In the genomic region with DNA sequence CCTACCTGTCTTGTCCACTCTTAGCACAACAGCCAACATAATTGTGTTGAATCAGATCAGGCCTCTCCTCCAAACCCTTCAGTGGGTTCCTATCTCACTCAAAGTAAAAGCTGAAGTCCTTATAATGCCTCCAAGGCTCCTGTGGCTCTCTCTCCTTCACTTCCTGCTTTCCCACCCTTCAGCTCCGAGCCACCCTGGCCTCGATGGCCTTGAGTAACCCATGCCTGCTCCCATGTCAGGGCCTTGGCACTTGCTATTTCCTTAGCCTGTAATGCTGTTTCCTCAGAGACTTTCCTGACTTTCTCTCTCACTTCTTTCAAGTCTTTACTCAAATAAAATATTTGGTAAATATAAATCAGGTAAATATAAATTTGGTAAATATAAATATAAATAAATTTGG, we compare ENCODE assay signal across 15 cellular contexts.
"Had no signal": no experiment of that assay in that cellular context is flagged by ENCODE, and none has a peak within 500 bp of the region (broad histone marks: within the 10 kb centered on the region; RNA-seq: fewer than 3 reads in every experiment).

No MANE protein-coding gene starts in this region.

- H3K36me3 ChIP-seq: heart left ventricle, ovary, right atrium auricular region had no signal

- H3K4me3 Mint-ChIP-seq: naive thymus-derived CD8-positive, alpha-beta T cell had no signal

- H3K27me3 ChIP-seq: heart left ventricle, ovary, right atrium auricular region had no signal

- H3K27ac Mint-ChIP-seq: naive thymus-derived CD8-positive, alpha-beta T cell had no signal

- H3K4me3 ChIP-seq: coronary artery, heart left ventricle, mucosa of descending colon, ovary, right atrium auricular region had no signal

- H3K27ac ChIP-seq: coronary artery, heart left ventricle, ovary, right atrium auricular region had no signal

- H3K9me3 ChIP-seq: heart left ventricle, mucosa of descending colon, ovary, right atrium auricular region had no signal

- DNase-seq: effector memory CD4-positive, alpha-beta T cell; heart left ventricle; hippocampal formation; left colon; mucosa of descending colon; naive thymus-derived CD8-positive, alpha-beta T cell; ovary; small intestine; stimulated activated CD4-positive, alpha-beta T cell treated with anti-CD3 and anti-CD28 coated beads, Interleukin-12 subunit alpha, Interleukin-12 subunit beta, amount 100 ng/mL, for 4 hours; stimulated activated naive CD4-positive, alpha-beta T cell; trophoblast cell had no signal

- H3K36me3 Mint-ChIP-seq: naive thymus-derived CD8-positive, alpha-beta T cell had no signal

- FAIRE-seq: endometrium, frontal cortex, small intestine had no signal

- H3K9me3 Mint-ChIP-seq: naive thymus-derived CD8-positive, alpha-beta T cell had no signal

- H3K27me3 Mint-ChIP-seq: naive thymus-derived CD8-positive, alpha-beta T cell had no signal
